In genomic region chr20:38962044-38962897, GRCh38 we compare ENCODE assay signal across 8 cellular contexts. TPM values are rescaled to one million over a fixed set of nuclear protein-coding genes. Genes with fewer than 3 reads are reported as not detected.
DNase-seq lines count a peak whose midpoint lies in the region; ATAC-seq and FAIRE-seq lines count a peak whose summit lies in the region.

Gene DHX35, plus strand, starts transcription at chr20:38962344. Its CDS starts 24 bp downstream, at chr20:38962368.

- no peaks in the 10 kb centered on the region for H3K36me3 ChIP-seq in endocrine pancreas (ENCODE audit: control insufficient read depth, insufficient read depth, low read length)

- H3K36me3 Mint-ChIP-seq in activated CD8-positive, alpha-beta memory T cell treated with anti-CD3 and anti-CD28 coated beads, Interleukin-2, amount 10 ng/mL, durations not matched to agents 7 days and 5 days: peaks cover 7% of the 10 kb centered on the region

- peaks cover 8% of the 10 kb centered on the region for H3K4me1 ChIP-seq in endocrine pancreas (ENCODE audit: control insufficient read depth, insufficient read depth, low read length)

- peaks cover 29% of the 10 kb centered on the region for H3K4me1 Mint-ChIP-seq in activated CD8-positive, alpha-beta memory T cell treated with anti-CD3 and anti-CD28 coated beads, Interleukin-2, amount 10 ng/mL, durations not matched to agents 7 days and 5 days

- in situ Hi-C loops in Caki2 (cut with HindIII; ENCODE audit: low pct_unique_long_range_greater_than_20kb, low sequenced_read_pairs): no loop called here

- H3K27me3 Mint-ChIP-seq in activated CD8-positive, alpha-beta memory T cell treated with anti-CD3 and anti-CD28 coated beads, Interleukin-2, amount 10 ng/mL, durations not matched to agents 7 days and 5 days: no peaks in the 10 kb centered on the region

- DNase-seq in Caki2 (ENCODE audit: low read depth) (peak; percentile 97), HTR-8/SVneo (ENCODE audit: insufficient read length, low spot score) (peak; percentile 100), NOMO-1 treated with dmso at 0.1 percent for 144 hours (lab: John Stamatoyannopoulos, UW; ENCODE audit: unreplicated experiment) (peak; percentile 97), mesenteric fat pad (ENCODE audit: low spot score) (peak; percentile 100)
- DNase-seq in activated CD8-positive, alpha-beta memory T cell treated with anti-CD3 and anti-CD28 coated beads, Interleukin-2, amount 10 ng/mL, durations not matched to agents 7 days and 5 days: peak; percentile 99
- DNase-seq in stimulated activated CD8-positive, alpha-beta memory T cell treated with anti-CD3 and anti-CD28 coated beads, Interleukin-15, amount 100 ng/mL, for 24 hours (ENCODE audit: low read depth): peak; percentile 95

- no peaks in the 10 kb centered on the region for H3K9me3 ChIP-seq in endocrine pancreas (ENCODE audit: control insufficient read depth, low read length)

- peak within 1 kb of the TSS; percentile 77 for H3K4me3 ChIP-seq in endocrine pancreas (ENCODE audit: control insufficient read depth, insufficient read depth, low read length)

- no peaks in the 10 kb centered on the region for H3K27me3 ChIP-seq in endocrine pancreas (ENCODE audit: control insufficient read depth, insufficient read depth, low read length)

- peak within 1 kb of the TSS; percentile 87 for H3K4me3 Mint-ChIP-seq in activated CD8-positive, alpha-beta memory T cell treated with anti-CD3 and anti-CD28 coated beads, Interleukin-2, amount 10 ng/mL, durations not matched to agents 7 days and 5 days

- H3K9ac ChIP-seq in endocrine pancreas (ENCODE audit: control insufficient read depth, insufficient read depth, low read length): peak within 1 kb of the TSS; percentile 73

- CTCF ChIA-PET in activated CD8-positive, alpha-beta memory T cell treated with anti-CD3 and anti-CD28 coated beads, Interleukin-2, amount 10 ng/mL, durations not matched to agents 7 days and 5 days (lab: Charles Lee): interaction anchor here (0.7 to 8.5 kb wide), 24 partner anchors 11 to 516 kb away, joined by 3 to 98 read pairs (median 4); partner anchors contain the start of genes ACTR5 and FAM83D

- peak; percentile 99 for FAIRE-seq in HTR-8/SVneo (lab: Jason Lieb, UNC)

- H3K27ac Mint-ChIP-seq in activated CD8-positive, alpha-beta memory T cell treated with anti-CD3 and anti-CD28 coated beads, Interleukin-2, amount 10 ng/mL, durations not matched to agents 7 days and 5 days: peak within 1 kb of the TSS; percentile 97

- H3K9me3 Mint-ChIP-seq in activated CD8-positive, alpha-beta memory T cell treated with anti-CD3 and anti-CD28 coated beads, Interleukin-2, amount 10 ng/mL, durations not matched to agents 7 days and 5 days (ENCODE audit: low read depth): no peaks in the 10 kb centered on the region

- peak; percentile 87 for ATAC-seq in GM21367 (IDR thresholded peaks at IDR 0.05; ENCODE audit: unreplicated experiment)
- peak; percentile 99 for ATAC-seq in activated CD8-positive, alpha-beta memory T cell treated with anti-CD3 and anti-CD28 coated beads, Interleukin-2, amount 10 ng/mL, durations not matched to agents 7 days and 5 days

RNA-seq across cellular contexts. Expression of gene DHX35, which starts in this region (rescaled TPM):
- 11.5 and 14.9 TPM in 2 replicates for total RNA-seq in Caki2 (2014; rRNA removed; shearing (Covaris generic); ENCODE audit: low replicate concordance)
- 10 to 100 TPM; 10.5 to 12.9 TPM for total RNA-seq in activated CD8-positive, alpha-beta memory T cell treated with anti-CD3 and anti-CD28 coated beads, Interleukin-2, amount 10 ng/mL, durations not matched to agents 7 days and 5 days
- 8.4 TPM for total RNA-seq in mesenteric fat pad

Comparison
In these comparisons a context has a peak if more than half of its experiments do, and no peak if none do; other contexts are left out.
1. Peak in every context shown above with its lines: DNase-seq, ATAC-seq and H3K4me3 ChIP-seq.